ENCODE assay signal across 16 cellular contexts in genomic region chr12:43069768-43070221, GRCh38.
DNase-seq lines count a peak whose midpoint lies in the region; ATAC-seq and TF ChIP-seq lines count a peak whose summit lies in the region.
"Had no signal": no experiment of that assay in that cellular context is flagged by ENCODE, and none has a peak within 500 bp of the region (broad histone marks: within the 10 kb centered on the region; RNA-seq: fewer than 3 reads in every experiment).

No MANE protein-coding gene starts in this region.

- no peaks in the 10 kb centered on the region for H3K27me3 ChIP-seq in breast epithelium
- H3K27me3 ChIP-seq in mammary epithelial cell (ENCODE audit: insufficient read depth, low read length), result no peaks in the 10 kb centered on the region
- H3K27me3 ChIP-seq in uterus, result no peaks in the 10 kb centered on the region

- no peak overlapping the region for H3K27ac Mint-ChIP-seq in MCF 10A (ENCODE audit: low read depth, unreplicated experiment)
- H3K27ac Mint-ChIP-seq: activated naive CD4-positive, alpha-beta T cell treated with anti-CD3 and anti-CD28 coated beads, Interleukin-2, amount 50 U/mL, for 24 hours; CD8-positive, alpha-beta memory T cell had no signal

- no peaks in the 10 kb centered on the region for H3K4me1 Mint-ChIP-seq in MCF 10A (ENCODE audit: insufficient read depth, unreplicated experiment)
- H3K4me1 Mint-ChIP-seq: activated naive CD4-positive, alpha-beta T cell treated with anti-CD3 and anti-CD28 coated beads, Interleukin-2, amount 50 U/mL, for 24 hours; CD8-positive, alpha-beta memory T cell had no signal

- H3K36me3 ChIP-seq in breast epithelium (no peaks in the 10 kb centered on the region), mammary epithelial cell (ENCODE audit: insufficient read depth, low read length) (no peaks in the 10 kb centered on the region), uterus (no peaks in the 10 kb centered on the region)

- H3K36me3 Mint-ChIP-seq in MCF 10A (ENCODE audit: insufficient read depth, unreplicated experiment), result no peaks in the 10 kb centered on the region
- H3K36me3 Mint-ChIP-seq: activated naive CD4-positive, alpha-beta T cell treated with anti-CD3 and anti-CD28 coated beads, Interleukin-2, amount 50 U/mL, for 24 hours; CD8-positive, alpha-beta memory T cell had no signal

- ATAC-seq in left lobe of liver (peak; percentile 92), HG02588 (IDR thresholded peaks at IDR 0.05; ENCODE audit: unreplicated experiment) (no peak)

- no peak overlapping the region for H3K27ac ChIP-seq in breast epithelium
- no peak overlapping the region for H3K27ac ChIP-seq in mammary epithelial cell (ENCODE audit: insufficient read depth, low read depth, low read length)
- H3K27ac ChIP-seq in uterus, result no peak overlapping the region
- H3K27ac ChIP-seq: VCaP had no signal

- no peaks in the 10 kb centered on the region for H3K79me2 ChIP-seq in mammary epithelial cell (ENCODE audit: insufficient read depth, low read length)

- no peak overlapping the region for H3K4me3 ChIP-seq in breast epithelium
- no peak overlapping the region for H3K4me3 ChIP-seq in mammary epithelial cell (replicated peaks in 1 of 3; ENCODE audit: insufficient read depth in 1 of 3, low read depth in 2 of 3, low read length in 3 of 3)
- H3K4me3 ChIP-seq in uterus, result no peak overlapping the region
- H3K4me3 ChIP-seq: lung had no signal

- no peaks in the 10 kb centered on the region for H3K27me3 Mint-ChIP-seq in MCF 10A (ENCODE audit: insufficient read depth, unreplicated experiment)
- H3K27me3 Mint-ChIP-seq: activated naive CD4-positive, alpha-beta T cell treated with anti-CD3 and anti-CD28 coated beads, Interleukin-2, amount 50 U/mL, for 24 hours; CD8-positive, alpha-beta memory T cell had no signal

- BruUV-seq in MCF 10A (replicated peaks; lab: Mats Ljungman, UMichigan), result no TSS peak
- no TSS peak for BruUV-seq in mammary epithelial cell (replicated peaks; lab: Mats Ljungman, UMichigan)

- POLR2A ChIA-PET in MCF 10A (lab: Yijun Ruan, JAX), result interaction anchor here (1.2 kb wide), 1 partner anchor 21 kb away, joined by 3 read pairs; no protein-coding TSS in a partner anchor

- peak overlapping the region; percentile 34 for H2AFZ ChIP-seq in mammary epithelial cell (ENCODE audit: low read depth, low read length)

- TF ChIP-seq POLR2A in breast epithelium (IDR thresholded peaks at IDR 0.05) (no peak), uterus (IDR thresholded peaks at IDR 0.05) (no peak)

- intact Hi-C loops in MCF 10A (cut with micrococcal nuclease), result no loop called here
- intact Hi-C loops in breast epithelium (cut with DNase I; ENCODE audit: low total_unique reads), result no loop called here
- intact Hi-C loops in mammary epithelial cell (cut with micrococcal nuclease), result no loop called here
- intact Hi-C loops in uterus (cut with DNase I; ENCODE audit: low total_unique reads), result no loop called here

- H3K9me3 ChIP-seq in breast epithelium, result no peaks in the 10 kb centered on the region
- no peaks in the 10 kb centered on the region for H3K9me3 ChIP-seq in mammary epithelial cell (replicated peaks; ENCODE audit: insufficient read depth, low read length)
- no peaks in the 10 kb centered on the region for H3K9me3 ChIP-seq in uterus

- no peak overlapping the region for H3K4me3 Mint-ChIP-seq in MCF 10A (ENCODE audit: unreplicated experiment)
- H3K4me3 Mint-ChIP-seq: activated naive CD4-positive, alpha-beta T cell treated with anti-CD3 and anti-CD28 coated beads, Interleukin-2, amount 50 U/mL, for 24 hours; CD8-positive, alpha-beta memory T cell; neural crest cell had no signal

- dilution Hi-C loops in mammary epithelial cell (cut with HindIII; ENCODE audit: low sequenced_read_pairs), result no loop called here

- H4K20me1 ChIP-seq in mammary epithelial cell (ENCODE audit: insufficient read depth, low read length), result no peaks in the 10 kb centered on the region

- no peaks in the 10 kb centered on the region for H3K9me3 Mint-ChIP-seq in MCF 10A (ENCODE audit: unreplicated experiment)
- H3K9me3 Mint-ChIP-seq: activated naive CD4-positive, alpha-beta T cell treated with anti-CD3 and anti-CD28 coated beads, Interleukin-2, amount 50 U/mL, for 24 hours had no signal

- no peak overlapping the region for H3K4me2 ChIP-seq in mammary epithelial cell (ENCODE audit: insufficient read depth, low read depth, low read length)

- no peaks in the 10 kb centered on the region for H3K4me1 ChIP-seq in breast epithelium
- H3K4me1 ChIP-seq in mammary epithelial cell (ENCODE audit: insufficient read depth, low read length), result no peaks in the 10 kb centered on the region
- no peaks in the 10 kb centered on the region for H3K4me1 ChIP-seq in uterus

- TF ChIP-seq CTCF in MCF 10A (IDR thresholded peaks at IDR 0.05; ENCODE audit: unreplicated experiment) (no peak), breast epithelium (IDR thresholded peaks at IDR 0.05) (no peak), mammary epithelial cell (conservative IDR thresholded peaks at IDR 0.05 in 1 of 2, IDR thresholded peaks at IDR 0.05 in 1 of 2; ENCODE audit: extremely low read depth in 1 of 2, insufficient read depth in 1 of 2, low read depth in 1 of 2, low read length in 2 of 2) (no peak), uterus (IDR thresholded peaks at IDR 0.05) (no peak)

- DNase-seq in MCF 10A (ENCODE audit: unreplicated experiment) (peak; percentile 22), breast epithelium (ENCODE audit: low spot score in 2 of 2) (no peak), mammary epithelial cell (no peak), left lobe of liver (ENCODE audit: low spot score) (peak; percentile 56), uterus (peak; percentile 24 to 68), activated gamma-delta T cell (lab: John Stamatoyannopoulos, UW) (no peak)
- no peak for DNase-seq in central memory CD4-positive, alpha-beta T cell
- DNase-seq: 8988T; CD8-positive, alpha-beta memory T cell; H7; MM.1S had no signal

- CTCF ChIA-PET in MCF 10A (lab: Yijun Ruan, JAX) (no interaction called here), mammary epithelial cell (lab: Charles Lee; ENCODE audit: low non-redundant PET) (no interaction called here)

- in situ Hi-C loops in mammary epithelial cell (cut with MboI; ENCODE audit: low sequenced_read_pairs in 2 of 2), result no loop called here

- no peak overlapping the region for H3K9ac ChIP-seq in mammary epithelial cell (ENCODE audit: insufficient read depth, low read length)

- 73% methylated on average over 5 of the region's 5 CpGs for WGBS in mammary epithelial cell (ENCODE audit: low coverage, missing lambda C conversion rate)

Comparison
In these comparisons a context has a peak if more than half of its experiments do, and no peak if none do; other contexts are left out.
1. DNase-seq: peak in MCF 10A (single experiment), left lobe of liver (single experiment) and uterus (2 of 2); none in breast epithelium (0 of 2), mammary epithelial cell (single experiment), activated gamma-delta T cell (single experiment) and central memory CD4-positive, alpha-beta T cell (single experiment).